ENCODE assay signal across 21 cellular contexts in genomic region chr3:188624828-188625227, GRCh38.
DNase-seq lines count a peak whose midpoint lies in the region; ATAC-seq and TF ChIP-seq lines count a peak whose summit lies in the region.
"Had no signal": no experiment of that assay in that cellular context is flagged by ENCODE, and none has a peak within 500 bp of the region (broad histone marks: within the 10 kb centered on the region; RNA-seq: fewer than 3 reads in every experiment).

No MANE protein-coding gene starts in this region.

- H3K27ac ChIP-seq in tibial artery = peak overlapping the region; percentile 77 to 83
- H3K27ac ChIP-seq in naive thymus-derived CD4-positive, alpha-beta T cell (ENCODE audit: low read depth, low read length) = no peak overlapping the region
- H3K27ac ChIP-seq: epithelial cell of prostate, neutrophil had no signal

- no peak overlapping the region for H3K4me3 Mint-ChIP-seq in T-helper 2 cell treated with Interferon-gamma antibody and Interleukin-4, amounts not matched to agents 5 μg/mL and 100 μg/mL, for 36 hours
- H3K4me3 Mint-ChIP-seq in chondrocyte (ENCODE audit: unreplicated experiment) = no peak overlapping the region
- no peak overlapping the region for H3K4me3 Mint-ChIP-seq in nephron progenitor cell
- no peak overlapping the region for H3K4me3 Mint-ChIP-seq in naive thymus-derived CD4-positive, alpha-beta T cell
- H3K4me3 Mint-ChIP-seq: T-cell had no signal

- POLR2A ChIA-PET in naive thymus-derived CD4-positive, alpha-beta T cell (lab: Charles Lee) = no interaction called here

- peaks cover 0 to 88% (median 27%) of the 10 kb centered on the region in 4 donors for H3K4me1 ChIP-seq in tibial artery
- no peaks in the 10 kb centered on the region for H3K4me1 ChIP-seq in naive thymus-derived CD4-positive, alpha-beta T cell (ENCODE audit: control insufficient read depth in 2 of 2, insufficient read depth in 2 of 2, low read length in 2 of 2)

- H3K4me3 ChIP-seq in tibial artery = no peak overlapping the region
- no peak overlapping the region for H3K4me3 ChIP-seq in naive thymus-derived CD4-positive, alpha-beta T cell (ENCODE audit: low read length)
- H3K4me3 ChIP-seq: mucosa of descending colon had no signal

- H3K4me1 Mint-ChIP-seq in T-helper 2 cell treated with Interferon-gamma antibody and Interleukin-4, amounts not matched to agents 5 μg/mL and 100 μg/mL, for 36 hours (ENCODE audit: low read depth) = peaks cover 9% of the 10 kb centered on the region
- H3K4me1 Mint-ChIP-seq in chondrocyte (ENCODE audit: low read depth) = peaks cover 50% of the 10 kb centered on the region
- H3K4me1 Mint-ChIP-seq in nephron progenitor cell = no peaks in the 10 kb centered on the region
- peaks cover 0 to 10% (median 0%) of the 10 kb centered on the region in 7 donors for H3K4me1 Mint-ChIP-seq in naive thymus-derived CD4-positive, alpha-beta T cell
- H3K4me1 Mint-ChIP-seq: T-cell had no signal

- no peak for DNase-seq in T-helper 2 cell treated with Interferon-gamma antibody and Interleukin-4, amounts not matched to agents 5 μg/mL and 100 μg/mL, for 36 hours (ENCODE audit: low spot score)
- DNase-seq in T-helper 2 cell (no peak), chondrocyte (ENCODE audit: low spot score) (no peak), nephron progenitor cell (no peak), tibial artery (no peak), COLO829 (ENCODE audit: low spot score) (no peak), HT-29 (ENCODE audit: low spot score) (no peak)
- no peak for DNase-seq in naive thymus-derived CD4-positive, alpha-beta T cell
- DNase-seq: activated CD4-positive, alpha-beta T cell treated with anti-CD3 and anti-CD28 coated beads, Interleukin-2, amount 50 U/mL, for 1 hour; activated CD8-positive, alpha-beta memory T cell treated with anti-CD3 and anti-CD28 coated beads, Interleukin-2, amount 50 U/mL, for 48 hours; activated effector memory CD4-positive, alpha-beta T cell treated with Interleukin-2 at 50 U/mL for 16 hours; AML-193; GOT3; MM.1S; NCI-H146; NCI-H524 treated with DMSO at 0.1 percent for 48 hours; retina; T-cell had no signal

- peaks cover 9% of the 10 kb centered on the region for H3K9me3 Mint-ChIP-seq in T-helper 2 cell treated with Interferon-gamma antibody and Interleukin-4, amounts not matched to agents 5 μg/mL and 100 μg/mL, for 36 hours
- H3K9me3 Mint-ChIP-seq in chondrocyte (ENCODE audit: low read depth) (peaks cover 10% of the 10 kb centered on the region), nephron progenitor cell (peaks cover 20% of the 10 kb centered on the region)
- peaks cover 0 to 21% (median 0%) of the 10 kb centered on the region in 11 donors for H3K9me3 Mint-ChIP-seq in naive thymus-derived CD4-positive, alpha-beta T cell

- H3K27me3 Mint-ChIP-seq in T-helper 2 cell treated with Interferon-gamma antibody and Interleukin-4, amounts not matched to agents 5 μg/mL and 100 μg/mL, for 36 hours (ENCODE audit: low read depth) = no peaks in the 10 kb centered on the region
- H3K27me3 Mint-ChIP-seq in chondrocyte (ENCODE audit: low read depth) (no peaks in the 10 kb centered on the region), nephron progenitor cell (ENCODE audit: low read depth, poor library complexity) (no peaks in the 10 kb centered on the region)
- H3K27me3 Mint-ChIP-seq in naive thymus-derived CD4-positive, alpha-beta T cell = no peaks in the 10 kb centered on the region
- H3K27me3 Mint-ChIP-seq: T-cell had no signal

- no peak for ATAC-seq in naive thymus-derived CD4-positive, alpha-beta T cell
- ATAC-seq: T-cell had no signal

- peaks cover 12% of the 10 kb centered on the region for H3K36me3 Mint-ChIP-seq in T-helper 2 cell treated with Interferon-gamma antibody and Interleukin-4, amounts not matched to agents 5 μg/mL and 100 μg/mL, for 36 hours (ENCODE audit: low read depth)
- H3K36me3 Mint-ChIP-seq in chondrocyte (ENCODE audit: low read depth) (peaks cover 8% of the 10 kb centered on the region), nephron progenitor cell (ENCODE audit: low read depth) (peaks cover 36% of the 10 kb centered on the region)
- H3K36me3 Mint-ChIP-seq in naive thymus-derived CD4-positive, alpha-beta T cell = peaks cover 7 to 28% (median 15%) of the 10 kb centered on the region in 5 donors

- H3K27me3 ChIP-seq in tibial artery = no peaks in the 10 kb centered on the region
- H3K27me3 ChIP-seq in naive thymus-derived CD4-positive, alpha-beta T cell (ENCODE audit: control insufficient read depth in 2 of 2, insufficient read depth in 2 of 2, low read length in 2 of 2) = no peaks in the 10 kb centered on the region
- H3K27me3 ChIP-seq: neutrophil had no signal

- H3K27ac Mint-ChIP-seq in T-helper 2 cell treated with Interferon-gamma antibody and Interleukin-4, amounts not matched to agents 5 μg/mL and 100 μg/mL, for 36 hours = peak overlapping the region; percentile 46
- peak overlapping the region; percentile 92 for H3K27ac Mint-ChIP-seq in chondrocyte (ENCODE audit: unreplicated experiment)
- H3K27ac Mint-ChIP-seq in nephron progenitor cell = peak overlapping the region; percentile 30
- H3K27ac Mint-ChIP-seq in naive thymus-derived CD4-positive, alpha-beta T cell = peak overlapping the region in 1 of 9 donors; percentile 38
- H3K27ac Mint-ChIP-seq: T-cell had no signal

- CTCF ChIA-PET in naive thymus-derived CD4-positive, alpha-beta T cell (lab: Charles Lee) = no interaction called here

- intact Hi-C loops in tibial artery (cut with DNase I; ENCODE audit: low total_unique reads) = no loop called here
- intact Hi-C loops in naive thymus-derived CD4-positive, alpha-beta T cell (cut with micrococcal nuclease) = loop anchor here in 1 of 2 donors (10.0 kb wide), 1 partner anchor 230 kb away; no protein-coding TSS in a partner anchor

- H3K36me3 ChIP-seq in tibial artery = no peaks in the 10 kb centered on the region
- H3K36me3 ChIP-seq in naive thymus-derived CD4-positive, alpha-beta T cell (ENCODE audit: control insufficient read depth in 2 of 3, insufficient read depth in 3 of 3, low read length in 3 of 3) = no peaks in the 10 kb centered on the region
- H3K36me3 ChIP-seq: neutrophil had no signal

- H3K9me3 ChIP-seq in tibial artery = no peaks in the 10 kb centered on the region
- no peaks in the 10 kb centered on the region for H3K9me3 ChIP-seq in naive thymus-derived CD4-positive, alpha-beta T cell (ENCODE audit: control insufficient read depth in 2 of 3, low read length in 3 of 3)
- H3K9me3 ChIP-seq: mucosa of descending colon, neutrophil had no signal

- TF ChIP-seq CTCF in chondrocyte (IDR thresholded peaks at IDR 0.05) = no peak
- TF ChIP-seq CTCF in nephron progenitor cell (IDR thresholded peaks at IDR 0.05) = no peak
- no peak for TF ChIP-seq CTCF in tibial artery (IDR thresholded peaks at IDR 0.05)
